In genomic region chr11:83768476-83768875, GRCh38 we compare ENCODE assay signal across 9 cellular contexts.
"Had no signal": no experiment of that assay in that cellular context is flagged by ENCODE, and none has a peak within 500 bp of the region (broad histone marks: within the 10 kb centered on the region; RNA-seq: fewer than 3 reads in every experiment).

No MANE protein-coding gene starts in this region.

- H3K36me3 ChIP-seq: HAP-1 had no signal

- H3K27ac ChIP-seq: GM23248 had no signal

- H3K4me3 ChIP-seq: GM23248, GM23338, HAP-1 had no signal

- H3K9ac ChIP-seq: GM23248 had no signal

- H3K9me3 ChIP-seq: HAP-1 had no signal

- DNase-seq: GM23248, GOT3, H7, H9, HCEC 1CT, HFFc6 had no signal

- H3K4me1 ChIP-seq: HAP-1 had no signal

- ATAC-seq: GM23338, HCT116 had no signal

- H2AFZ ChIP-seq: GM23248, GM23338 had no signal

- H3K4me2 ChIP-seq: GM23338 had no signal
